ENCODE assay signal across 25 cellular contexts in genomic region chr1:7991504-7992440, GRCh38. TPM values are rescaled to one million over a fixed set of nuclear protein-coding genes. Genes with fewer than 3 reads are reported as not detected.
DNase-seq lines count a peak whose midpoint lies in the region; ATAC-seq and TF ChIP-seq lines count a peak whose summit lies in the region.
"Had no signal": no experiment of that assay in that cellular context is flagged by ENCODE, and none has a peak within 500 bp of the region (broad histone marks: within the 10 kb centered on the region; RNA-seq: fewer than 3 reads in every experiment).

No MANE protein-coding gene starts in this region.

- ATAC-seq in body of pancreas (peak; percentile 38), GM21381 (IDR thresholded peaks at IDR 0.05; ENCODE audit: unreplicated experiment) (no peak), esophagus mucosa (no peak), HG02798 (IDR thresholded peaks at IDR 0.05; ENCODE audit: poor library complexity, unreplicated experiment) (no peak)
- ATAC-seq: K562; naive thymus-derived CD4-positive, alpha-beta T cell had no signal

- intact Hi-C loops in body of pancreas (cut with DNase I), result no loop called here

- peaks cover 0 to 6% (median 1%) of the 10 kb centered on the region in 6 donors for H3K9me3 Mint-ChIP-seq in immature natural killer cell
- H3K9me3 Mint-ChIP-seq: activated T-cell treated with anti-CD3 and anti-CD28 coated beads, Interleukin-2, amount 50 U/mL, for 24 hours; CD4-positive, alpha-beta T cell; naive thymus-derived CD4-positive, alpha-beta T cell had no signal

- DNase-seq in EL (peak; percentile 29), body of pancreas (peak in 2 of 4 donors; percentile 20 to 43), iPS-NIHi7 (ENCODE audit: extremely low spot score) (peak; percentile 89), immature natural killer cell (no peak)
- DNase-seq: activated CD4-positive, alpha-beta T cell treated with anti-CD3 and anti-CD28 coated beads for 1 hour; activated T-cell treated with anti-CD3 and anti-CD28 coated beads, Interleukin-2, amount 50 U/mL, for 24 hours; CD4-positive, alpha-beta T cell; DMS153; effector CD8-positive, alpha-beta T cell; erythroblast; GF-D8; naive thymus-derived CD4-positive, alpha-beta T cell; NCI-H1436 treated with DMSO at 0.1 percent for 48 hours; NCI-H524 treated with DMSO at 0.1 percent for 48 hours; occipital lobe; T-helper 1 cell; transverse colon had no signal

- no peaks in the 10 kb centered on the region for H3K27me3 ChIP-seq in body of pancreas
- H3K27me3 ChIP-seq: SJSA1, transverse colon had no signal

- H3K27me3 Mint-ChIP-seq in immature natural killer cell (ENCODE audit: low read depth in 3 of 3), result peaks cover 9 to 16% (median 11%) of the 10 kb centered on the region in 3 donors
- H3K27me3 Mint-ChIP-seq: activated T-cell treated with anti-CD3 and anti-CD28 coated beads, Interleukin-2, amount 50 U/mL, for 24 hours; CD4-positive, alpha-beta T cell; naive thymus-derived CD4-positive, alpha-beta T cell had no signal

- CTCF ChIA-PET in HEK293 (lab: Yijun Ruan, JAX), result interaction anchor here (1.1 to 2.0 kb wide), 3 partner anchors 23 to 322 kb away, joined by 3 to 9 read pairs (median 5); no protein-coding TSS in a partner anchor

- no peak for TF ChIP-seq CTCF in HEK293 (tag by site-specific recombination; IDR thresholded peaks at IDR 0.05)
- TF ChIP-seq CTCF in body of pancreas (IDR thresholded peaks at IDR 0.05), result no peak

- no peak for TF ChIP-seq POLR2A in body of pancreas (IDR thresholded peaks at IDR 0.05)

- H3K4me1 Mint-ChIP-seq in immature natural killer cell, result peaks cover 0 to 8% of the 10 kb centered on the region in 2 donors

- H3K4me1 ChIP-seq in HEK293 (ENCODE audit: control insufficient read depth, insufficient read depth, low read length) (no peaks in the 10 kb centered on the region), body of pancreas (no peaks in the 10 kb centered on the region)
- H3K4me1 ChIP-seq: HAP-1, transverse colon had no signal

- no peak overlapping the region for H3K27ac ChIP-seq in HEK293 (ENCODE audit: extremely low read depth, low read depth, low read length)
- peak overlapping the region in 2 of 4 donors; percentile 6 to 36 for H3K27ac ChIP-seq in body of pancreas
- H3K27ac ChIP-seq: SJSA1, transverse colon had no signal

- no peak overlapping the region for H3K4me3 ChIP-seq in HEK293 (ENCODE audit: low read depth, low read length)
- H3K4me3 ChIP-seq in body of pancreas, result no peak overlapping the region
- H3K4me3 ChIP-seq: HAP-1, K562, SJSA1, transverse colon had no signal

- no peaks in the 10 kb centered on the region for H3K9me3 ChIP-seq in HEK293 (ENCODE audit: control insufficient read depth, insufficient read depth, low read depth, low read length)
- no peaks in the 10 kb centered on the region for H3K9me3 ChIP-seq in body of pancreas
- H3K9me3 ChIP-seq: HAP-1, SJSA1, transverse colon had no signal

- H3K4me3 Mint-ChIP-seq in immature natural killer cell, result no peak overlapping the region
- H3K4me3 Mint-ChIP-seq: activated T-cell treated with anti-CD3 and anti-CD28 coated beads, Interleukin-2, amount 50 U/mL, for 24 hours; CD4-positive, alpha-beta T cell; naive thymus-derived CD4-positive, alpha-beta T cell had no signal

- POLR2A ChIA-PET in HEK293 (lab: Yijun Ruan, JAX), result no interaction called here

- peaks cover 0 to 8% (median 3%) of the 10 kb centered on the region in 3 donors for H3K36me3 Mint-ChIP-seq in immature natural killer cell

- peaks cover 5 to 27% of the 10 kb centered on the region in 2 experiments; a peak in 2 of 3 replicates for H3K36me3 ChIP-seq in HEK293 (ENCODE audit: control insufficient read depth in 2 of 2, insufficient read depth in 1 of 2, low read length in 2 of 2)
- no peaks in the 10 kb centered on the region for H3K36me3 ChIP-seq in body of pancreas (replicated peaks in 1 of 2; ENCODE audit: insufficient read depth in 1 of 2, low read depth in 2 of 2)
- H3K36me3 ChIP-seq: HAP-1, transverse colon had no signal

- 82 to 84% methylated on average over 12 to 18 of the region's 18 CpGs for WGBS in body of pancreas, 2 donors

- no peak overlapping the region for H3K27ac Mint-ChIP-seq in immature natural killer cell
- H3K27ac Mint-ChIP-seq: activated T-cell treated with anti-CD3 and anti-CD28 coated beads, Interleukin-2, amount 50 U/mL, for 24 hours; CD4-positive, alpha-beta T cell had no signal

TF ChIP-seq in HEK293, 187 proteins besides CTCF, POLR2A, EP300 and RAD21:
- TF ChIP-seq ZNF10 (tag by site-specific recombination; IDR thresholded peaks at IDR 0.05) (no peak), ZEB2 (tag by site-specific recombination; IDR thresholded peaks at IDR 0.05) (no peak), ZNF138 (tag by site-specific recombination; IDR thresholded peaks at IDR 0.05; ENCODE audit: borderline replicate concordance) (no peak), SP7 (tag by site-specific recombination; IDR thresholded peaks at IDR 0.05) (peak; percentile 40; the same call in 1 of the 2 replicates), ZSCAN23 (tag by site-specific recombination; IDR thresholded peaks at IDR 0.05) (no peak), ZNF654 (tag by site-specific recombination; IDR thresholded peaks at IDR 0.05; ENCODE audit: low read depth) (no peak), ZNF768 (tag by site-specific recombination; IDR thresholded peaks at IDR 0.05) (no peak), ZNF426 (tag by site-specific recombination; IDR thresholded peaks at IDR 0.05) (no peak)

RNA-seq across cellular contexts. Expression of gene PARK7, which starts 30.3 kb away (rescaled TPM):
- total RNA-seq in body of pancreas (100 to 1,000 TPM in 1 of 2 donors, 10 to 100 TPM in 1; 88.3 to 110 TPM), esophagus mucosa (170 TPM)
- 100 to 1,000 TPM; 400 to 579 (median 427) TPM for polyA plus RNA-seq in immature natural killer cell

RNA-seq across cellular contexts. Expression of gene ERRFI1, which starts 34.3 kb away (rescaled TPM):
- 100 to 1,000 TPM; 127 to 273 TPM for total RNA-seq in body of pancreas
- polyA plus RNA-seq in immature natural killer cell, result 1 to 10 TPM in 1 of 3 donors, under 1 TPM in 1, not detected in 1; 0.33 to 1.1 TPM
- total RNA-seq in esophagus mucosa, result 25.4 TPM

RNA-seq across cellular contexts. Expression of gene TNFRSF9, which starts 51.1 kb away (rescaled TPM):
- total RNA-seq in body of pancreas (under 1 TPM in 1 of 2 donors, not detected in 1; under 0.01 TPM), esophagus mucosa (0.16 TPM)
- polyA plus RNA-seq in immature natural killer cell, result 10 to 100 TPM in 2 of 3 donors, 1 to 10 TPM in 1; 6.5 to 21.9 (median 10.9) TPM
- total RNA-seq: mesenteric fat pad, occipital lobe had no signal

Comparison
In these comparisons a context has a peak if more than half of its experiments do, and no peak if none do; other contexts are left out.
1. DNase-seq: peak in EL (single experiment) and iPS-NIHi7 (single experiment); none in immature natural killer cell (0 of 3).